Comparison of ENCODE assay signal across 8 cellular contexts in genomic region chr10:130190065-130190736, GRCh38. TPM values are rescaled to one million over a fixed set of nuclear protein-coding genes. Genes with fewer than 3 reads are reported as not detected.
DNase-seq lines count a peak whose midpoint lies in the region; ATAC-seq lines count a peak whose summit lies in the region.

No MANE protein-coding gene starts in this region.

- ATAC-seq in HG02870 (IDR thresholded peaks at IDR 0.05; ENCODE audit: unreplicated experiment) = peak; percentile 89

- DNase-seq in NCI-H1694 treated with DMSO at 0.1 percent for 48 hours (lab: John Stamatoyannopoulos, UW) = peak; percentile 7
- no peak for DNase-seq in NCI-H1694 (lab: John Stamatoyannopoulos, UW)
- DNase-seq in NCI-H2029 treated with DMSO at 0.1 percent for 48 hours (lab: John Stamatoyannopoulos, UW) = peak; percentile 27
- peak; percentile 95 for DNase-seq in activated CD4-positive, CD25-positive, alpha-beta regulatory T cell treated with anti-CD3 and anti-CD28 coated beads, Interleukin-2, amount 50 U/mL, for 72 hours
- peak; percentile 89 for DNase-seq in cerebellum (ENCODE audit: low spot score)
- DNase-seq in kidney glomerular epithelial cell (lab: John Stamatoyannopoulos, UW) = peak; percentile 36
- DNase-seq in stimulated activated CD4-positive, alpha-beta T cell treated with anti-CD3 and anti-CD28 coated beads, Interleukin-15, amount 100 ng/mL, for 1 hour (ENCODE audit: low read depth in 1 of 2, low spot score in 1 of 2) = peak; percentile 78 to 86

RNA-seq across cellular contexts. Expression of gene GLRX3, which starts 54.0 kb away (rescaled TPM):
- 36.2 TPM for total RNA-seq in cerebellum
